In genomic region chrX:45845142-45845541, GRCh38 we compare ENCODE assay signal across 1 cellular context.
TF ChIP-seq lines count a peak whose summit lies in the region.

No MANE protein-coding gene starts in this region.

TF ChIP-seq in HCT116, 20 proteins besides CTCF, POLR2A, EP300 and RAD21:
- TF ChIP-seq REST (IDR thresholded peaks at IDR 0.05; ENCODE audit: low read depth) (no peak), ELF1 (IDR thresholded peaks at IDR 0.05; ENCODE audit: borderline replicate concordance, low read depth) (no peak), EGR1 (IDR thresholded peaks at IDR 0.05; ENCODE audit: low read depth) (no peak), SIN3A (IDR thresholded peaks at IDR 0.05; ENCODE audit: low read depth) (no peak), JUND (IDR thresholded peaks at IDR 0.05) (no peak), CEBPB (IDR thresholded peaks at IDR 0.05; ENCODE audit: low read depth) (no peak), CBX3 (IDR thresholded peaks at IDR 0.05; ENCODE audit: low read depth) (no peak), MAX (IDR thresholded peaks at IDR 0.05) (no peak), ZNF274 (IDR thresholded peaks at IDR 0.05; ENCODE audit: low read depth, low read length) (no peak), YY1 (IDR thresholded peaks at IDR 0.05; ENCODE audit: extremely low read depth, insufficient replicate concordance, low read depth, low read length) (no peak), EZH2 (IDR thresholded peaks at IDR 0.05) (no peak), ATF3 (IDR thresholded peaks at IDR 0.05) (no peak), TCF7L2 (IDR thresholded peaks at IDR 0.05; ENCODE audit: borderline replicate concordance, extremely low read depth, insufficient read depth, insufficient read length) (no peak), FOSL1 (IDR thresholded peaks at IDR 0.05; ENCODE audit: low read depth) (no peak), ZFX (IDR thresholded peaks at IDR 0.05) (no peak), POLR2AphosphoS5 (IDR thresholded peaks at IDR 0.05; ENCODE audit: low read depth, low read length) (no peak)
